8 cellular contexts compared by ENCODE assay signal in the genomic region with DNA sequence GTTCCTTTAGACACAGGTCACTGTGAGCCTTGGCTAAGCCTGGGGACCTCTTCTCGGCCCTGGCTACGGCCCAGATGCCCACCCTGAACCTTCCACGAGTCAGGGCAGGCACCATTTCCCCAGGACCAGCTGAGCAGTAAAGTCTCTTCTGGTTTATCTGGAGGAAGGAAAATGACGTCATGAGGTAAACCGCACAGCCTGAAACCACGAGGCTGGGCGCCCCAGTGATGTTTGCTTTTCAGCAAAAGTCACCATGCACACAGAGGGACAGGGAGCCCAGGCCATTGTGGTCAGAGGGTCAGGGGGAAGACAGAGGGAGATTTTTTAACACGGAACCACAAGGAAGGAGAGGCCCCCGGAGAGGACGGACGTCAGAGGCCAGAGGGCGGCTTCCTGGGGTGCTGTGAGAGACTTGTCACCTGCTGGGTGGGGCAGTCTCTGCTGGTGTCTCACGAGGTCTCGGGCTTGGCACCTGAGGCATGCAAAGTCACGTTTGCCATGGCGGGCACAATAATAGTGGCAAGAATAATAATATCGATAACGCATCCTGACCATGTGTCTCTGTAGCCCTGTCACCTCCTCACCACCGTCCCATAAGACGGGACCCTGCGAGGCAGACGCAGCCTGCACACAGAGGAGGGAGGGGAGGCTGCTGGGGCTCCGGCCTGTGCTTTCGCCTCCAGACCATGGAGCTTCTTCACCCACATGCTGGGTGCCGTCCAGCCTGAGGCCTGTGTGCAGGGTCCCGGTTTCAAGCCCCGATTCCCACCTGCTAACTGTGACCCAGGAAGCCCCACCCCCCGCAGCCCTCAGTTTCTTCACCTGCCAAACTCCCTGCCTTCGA. TPM values are rescaled to one million over a fixed set of nuclear protein-coding genes. Genes with fewer than 3 reads are reported as not detected.
DNase-seq lines count a peak whose midpoint lies in the region; ATAC-seq and TF ChIP-seq lines count a peak whose summit lies in the region.

No MANE protein-coding gene starts in this region.

- intact Hi-C loops in sciatic nerve (cut with DNase I): no loop called here

- ATAC-seq in HG03558 (IDR thresholded peaks at IDR 0.05; ENCODE audit: extremely low read depth, unreplicated experiment) (peak; percentile 56), sciatic nerve (peak; percentile 12)

- H3K4me3 ChIP-seq in cardiac fibroblast (replicated peaks in 1 of 2; ENCODE audit: low read depth in 2 of 2, low read length in 2 of 2): no peak overlapping the region

- DNase-seq in DMS53 (lab: John Stamatoyannopoulos, UW) (peak; percentile 79), DMS53 treated with DMSO at 0.1 percent for 48 hours (lab: John Stamatoyannopoulos, UW; ENCODE audit: unreplicated experiment) (no peak), cardiac fibroblast (ENCODE audit: low read depth in 2 of 2) (peak; percentile 68 to 70), sciatic nerve (ENCODE audit: low spot score) (peak; percentile 73), 8988T (no peak), NCI-H1930 (lab: John Stamatoyannopoulos, UW) (no peak)
- DNase-seq in activated CD4-positive, CD25-positive, alpha-beta regulatory T cell treated with anti-CD3 and anti-CD28 coated beads, Interleukin-2, amount 50 U/mL, for 16 hours (ENCODE audit: low read depth, low spot score): peak; percentile 68

- no peak for TF ChIP-seq CTCF in cardiac fibroblast (IDR thresholded peaks at IDR 0.05; ENCODE audit: low read depth, low read length)

RNA-seq across cellular contexts. Expression of a gene that starts 33.2 kb away (rescaled TPM):
- 230 TPM for total RNA-seq in sciatic nerve

Comparison
In these comparisons a context has a peak if more than half of its experiments do, and no peak if none do; other contexts are left out.
1. DNase-seq: peak in DMS53 (single experiment), activated CD4-positive, CD25-positive, alpha-beta regulatory T cell treated with anti-CD3 and anti-CD28 coated beads, Interleukin-2, amount 50 U/mL, for 16 hours (single experiment), cardiac fibroblast (2 of 2) and sciatic nerve (single experiment); none in DMS53 treated with DMSO at 0.1 percent for 48 hours (single experiment), 8988T (single experiment) and NCI-H1930 (0 of 2).